1 cellular context compared by ENCODE assay signal in the genomic region with DNA sequence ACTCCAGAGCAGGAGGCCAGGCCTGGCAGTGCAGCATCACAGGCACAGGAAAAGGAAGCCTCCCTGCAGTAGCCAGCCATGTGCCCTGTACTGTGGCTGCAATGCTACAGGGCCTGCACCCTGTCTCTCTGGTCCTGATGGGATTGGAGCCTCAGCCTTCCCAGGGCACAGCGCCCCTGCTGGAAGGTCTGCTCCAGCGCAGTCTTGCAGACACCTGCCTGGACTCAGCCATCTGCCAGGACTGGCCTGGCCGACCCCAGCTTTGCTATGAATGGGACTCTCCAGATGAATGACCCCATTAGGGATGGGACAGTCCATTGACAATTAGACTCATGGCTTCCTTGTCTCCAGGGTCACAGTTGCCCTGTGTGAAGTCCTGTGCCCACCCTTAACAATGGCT.
TF ChIP-seq lines count a peak whose summit lies in the region.

No MANE protein-coding gene starts in this region.

TF ChIP-seq in H1, 55 proteins besides CTCF, POLR2A, EP300 and RAD21:
- no peak for TF ChIP-seq BACH1 (IDR thresholded peaks at IDR 0.05; ENCODE audit: low read length)
- no peak for TF ChIP-seq JUN (IDR thresholded peaks at IDR 0.05; ENCODE audit: low read depth, low read length)
- no peak for TF ChIP-seq SUZ12 (IDR thresholded peaks at IDR 0.05; ENCODE audit: low read length)
- TF ChIP-seq SP2 (IDR thresholded peaks at IDR 0.05; ENCODE audit: low read length) = no peak
TF ChIP-seq in H1: peak in this region for 0.
